9 cellular contexts compared by ENCODE assay signal in genomic region chr5:759111-759741, GRCh38. TPM values are rescaled to one million over a fixed set of nuclear protein-coding genes. Genes with fewer than 3 reads are reported as not detected.
DNase-seq lines count a peak whose midpoint lies in the region; ATAC-seq, FAIRE-seq and TF ChIP-seq lines count a peak whose summit lies in the region.
"Had no signal": no experiment of that assay in that cellular context is flagged by ENCODE, and none has a peak within 500 bp of the region (broad histone marks: within the 10 kb centered on the region; RNA-seq: fewer than 3 reads in every experiment).

No MANE protein-coding gene starts in this region.

- DNase-seq in CD8-positive, alpha-beta T cell = peak in 6 of 7 experiments; percentile 41 to 69 (median 54)
- peak; percentile 19 for DNase-seq in OCI-M1 (lab: John Stamatoyannopoulos, UW)
- DNase-seq in GDM1 (lab: John Stamatoyannopoulos, UW) = no peak
- DNase-seq in GM19239 (ENCODE audit: insufficient read length, low spot score) = no peak
- DNase-seq in COLO829 (ENCODE audit: low spot score) = no peak
- no peak for DNase-seq in C1 segment of cervical spinal cord (lab: John Stamatoyannopoulos, UW)

- peaks cover 9% of the 10 kb centered on the region for H3K4me1 Mint-ChIP-seq in CD8-positive, alpha-beta T cell (ENCODE audit: low read depth)

- H3K27ac Mint-ChIP-seq in CD8-positive, alpha-beta T cell = no peak overlapping the region

- no peaks in the 10 kb centered on the region for H3K9me3 ChIP-seq in CD8-positive, alpha-beta T cell (ENCODE audit: low read length)
- H3K9me3 ChIP-seq in muscle layer of duodenum (ENCODE audit: control insufficient read depth in 1 of 2, low read length in 2 of 2) = no peaks in the 10 kb centered on the region

- peak; percentile 85 for FAIRE-seq in colon (lab: Jason Lieb, UNC)
- no peak for FAIRE-seq in GM19239 (lab: Jason Lieb, UNC)

- no peak overlapping the region for H3K4me3 ChIP-seq in CD8-positive, alpha-beta T cell (ENCODE audit: low read depth, low read length)
- H3K4me3 ChIP-seq in muscle layer of duodenum (ENCODE audit: low read depth in 1 of 2, low read length in 2 of 2) = peak overlapping the region; percentile 31 to 55

- H3K36me3 Mint-ChIP-seq in CD8-positive, alpha-beta T cell = no peaks in the 10 kb centered on the region

- no peaks in the 10 kb centered on the region for H3K27me3 ChIP-seq in CD8-positive, alpha-beta T cell (ENCODE audit: insufficient read depth, low read length)
- H3K27me3 ChIP-seq in muscle layer of duodenum (ENCODE audit: low read depth, low read length) = no peaks in the 10 kb centered on the region

- peaks cover 7% of the 10 kb centered on the region for H3K4me1 ChIP-seq in CD8-positive, alpha-beta T cell (ENCODE audit: insufficient read depth, low read length)
- H3K4me1 ChIP-seq in muscle layer of duodenum (ENCODE audit: control insufficient read depth in 1 of 2, insufficient read depth in 2 of 2, low read length in 2 of 2) = peaks cover 23 to 45% of the 10 kb centered on the region in 2 donors
- H3K4me1 ChIP-seq: parathyroid adenoma had no signal

- H3K27ac ChIP-seq in CD8-positive, alpha-beta T cell (ENCODE audit: low read depth, low read length) = no peak overlapping the region
- peak overlapping the region; percentile 67 for H3K27ac ChIP-seq in muscle layer of duodenum (ENCODE audit: low read length)
- H3K27ac ChIP-seq: parathyroid adenoma had no signal

- CTCF ChIA-PET in CD8-positive, alpha-beta T cell (lab: Charles Lee) = no interaction called here

- intact Hi-C loops in CD8-positive, alpha-beta T cell (cut with DNase I, micrococcal nuclease) = loop anchor here in 1 of 2 experiments (5.0 kb wide), 1 partner anchor 83 kb away; no protein-coding TSS in a partner anchor

- no peaks in the 10 kb centered on the region for H3K9me3 Mint-ChIP-seq in CD8-positive, alpha-beta T cell

- POLR2A ChIA-PET in CD8-positive, alpha-beta T cell (lab: Charles Lee) = no interaction called here

- H3K36me3 ChIP-seq in CD8-positive, alpha-beta T cell (ENCODE audit: insufficient read depth, low read length) = no peaks in the 10 kb centered on the region
- H3K36me3 ChIP-seq in muscle layer of duodenum (ENCODE audit: control insufficient read depth in 1 of 2, insufficient read depth in 2 of 2, low read length in 2 of 2) = peaks cover 0 to 6% of the 10 kb centered on the region in 2 donors

- H3K27me3 Mint-ChIP-seq in CD8-positive, alpha-beta T cell (ENCODE audit: low read depth) = no peaks in the 10 kb centered on the region

- peak overlapping the region; percentile 58 for H3K4me3 Mint-ChIP-seq in CD8-positive, alpha-beta T cell

- ATAC-seq in CD8-positive, alpha-beta T cell = peak; percentile 81

- no peak for TF ChIP-seq CTCF in CD8-positive, alpha-beta T cell (IDR thresholded peaks at IDR 0.05)

RNA-seq across cellular contexts. Expression of gene ZDHHC11B, which starts 25.3 kb away (rescaled TPM):
- total RNA-seq in CD8-positive, alpha-beta T cell = 1 to 10 TPM; 4.8 to 5.1 TPM

Comparison
In these comparisons a context has a peak if more than half of its experiments do, and no peak if none do; other contexts are left out.
1. DNase-seq: peak in CD8-positive, alpha-beta T cell (6 of 7) and OCI-M1 (single experiment); none in GDM1 (single experiment), GM19239 (single experiment), COLO829 (single experiment) and C1 segment of cervical spinal cord (0 of 14).